Comparison of ENCODE assay signal across 35 cellular contexts in genomic region chr2:103284750-103285149, GRCh38.
"Had no signal": no experiment of that assay in that cellular context is flagged by ENCODE, and none has a peak within 500 bp of the region (broad histone marks: within the 10 kb centered on the region; RNA-seq: fewer than 3 reads in every experiment).

No MANE protein-coding gene starts in this region.

- H3K27me3 ChIP-seq: brain microvascular endothelial cell, uterus had no signal

- H3K36me3 ChIP-seq: brain microvascular endothelial cell, esophagus muscularis mucosa, pancreas, uterus, WERI-Rb-1 had no signal

- DNase-seq: activated CD4-positive, alpha-beta memory T cell treated with anti-CD3 and anti-CD28 coated beads for 36 hours; activated CD4-positive, alpha-beta T cell treated with anti-CD3 and anti-CD28 coated beads, Interleukin-2, amount 10 ng/mL, durations not matched to agents 24 days and 14 days; activated CD4-positive, CD25-positive, alpha-beta regulatory T cell treated with anti-CD3 and anti-CD28 coated beads, Interleukin-2, amount 50 U/mL, for 72 hours; activated CD8-positive, alpha-beta memory T cell treated with anti-CD3 and anti-CD28 coated beads, Interleukin-2, amount 50 U/mL, for 48 hours; activated gamma-delta T cell treated with Interleukin-2 at 50 U/mL for 16 hours; activated naive CD4-positive, alpha-beta T cell treated with anti-CD3 and anti-CD28 coated beads, Interleukin-2, amount 50 U/mL, for 16 hours; activated T-cell treated with anti-CD3 and anti-CD28 coated beads, Interleukin-2, amount 50 U/mL, for 4 hours; amniotic stem cell; brain microvascular endothelial cell; dorsolateral prefrontal cortex; effector memory CD8-positive, alpha-beta T cell; foreskin melanocyte; immature natural killer cell; kidney; left colon; mammary epithelial cell; naive thymus-derived CD4-positive, alpha-beta T cell; nucleus accumbens; pancreas; psoas muscle; stimulated activated CD4-positive, alpha-beta T cell treated with anti-CD3 and anti-CD28 coated beads, Interleukin-1b, Interleukin-23, amount 100 ng/mL, for 48 hours; stimulated activated CD4-positive, alpha-beta T cell treated with anti-CD3 and anti-CD28 coated beads, Interleukin-4, amount 100 ng/mL, for 4 hours; stimulated activated CD8-positive, alpha-beta memory T cell treated with anti-CD3 and anti-CD28 coated beads, Interleukin-4, amount 100 ng/mL, for 48 hours; stimulated activated naive CD8-positive, alpha-beta T cell treated with anti-CD3 and anti-CD28 coated beads, Interleukin-15, amount 100 ng/mL, for 72 hours; substantia nigra; T-helper 9 cell; uterus; WERI-Rb-1 had no signal

- H3K27ac Mint-ChIP-seq: activated CD4-positive, alpha-beta memory T cell treated with anti-CD3 and anti-CD28 coated beads for 36 hours; activated CD4-positive, alpha-beta T cell treated with anti-CD3 and anti-CD28 coated beads, Interleukin-2, amount 10 ng/mL, durations not matched to agents 24 days and 14 days; activated T-helper 17 cell treated with anti-CD3 and anti-CD28 coated beads, Interleukin-2, amount 50 U/mL, for 72 hours; effector memory CD8-positive, alpha-beta T cell; immature natural killer cell; mesothelial cell of epicardium; naive thymus-derived CD4-positive, alpha-beta T cell; stimulated activated memory B cell treated with anti-CD40 and anti-IgM and Interleukin-4, amounts not matched to agents 10 μg/mL and 1 μg/mL and 100 μg/mL, for 72 hours; stimulated activated naive CD8-positive, alpha-beta T cell treated with anti-CD3 and anti-CD28 coated beads, Interleukin-15, amount 100 ng/mL, for 72 hours; type B pancreatic cell had no signal

- H3K27ac ChIP-seq: brain microvascular endothelial cell, coronary artery, dorsolateral prefrontal cortex, esophagus muscularis mucosa, pancreas, psoas muscle, uterus, WERI-Rb-1 had no signal

- H3K9me3 ChIP-seq: esophagus muscularis mucosa, pancreas, psoas muscle, uterus had no signal

- H3K4me1 Mint-ChIP-seq: activated CD4-positive, alpha-beta T cell treated with anti-CD3 and anti-CD28 coated beads, Interleukin-2, amount 10 ng/mL, durations not matched to agents 24 days and 14 days; activated T-helper 17 cell treated with anti-CD3 and anti-CD28 coated beads, Interleukin-2, amount 50 U/mL, for 72 hours; immature natural killer cell; mesothelial cell of epicardium; naive thymus-derived CD4-positive, alpha-beta T cell; stimulated activated memory B cell treated with anti-CD40 and anti-IgM and Interleukin-4, amounts not matched to agents 10 μg/mL and 1 μg/mL and 100 μg/mL, for 72 hours; stimulated activated naive CD8-positive, alpha-beta T cell treated with anti-CD3 and anti-CD28 coated beads, Interleukin-15, amount 100 ng/mL, for 72 hours had no signal

- H3K4me3 ChIP-seq: coronary artery, dorsolateral prefrontal cortex, esophagus muscularis mucosa, pancreas, psoas muscle, smooth muscle cell, uterus had no signal

- H3K4me3 Mint-ChIP-seq: activated CD4-positive, alpha-beta memory T cell treated with anti-CD3 and anti-CD28 coated beads for 36 hours; activated CD4-positive, alpha-beta T cell treated with anti-CD3 and anti-CD28 coated beads, Interleukin-2, amount 10 ng/mL, durations not matched to agents 24 days and 14 days; activated T-cell treated with anti-CD3 and anti-CD28 coated beads, Interleukin-2, amount 50 U/mL, for 4 hours; activated T-helper 17 cell treated with anti-CD3 and anti-CD28 coated beads, Interleukin-2, amount 50 U/mL, for 72 hours; effector memory CD8-positive, alpha-beta T cell; immature natural killer cell; mesothelial cell of epicardium; naive thymus-derived CD4-positive, alpha-beta T cell; stimulated activated memory B cell treated with anti-CD40 and anti-IgM and Interleukin-4, amounts not matched to agents 10 μg/mL and 1 μg/mL and 100 μg/mL, for 72 hours; stimulated activated naive CD8-positive, alpha-beta T cell treated with anti-CD3 and anti-CD28 coated beads, Interleukin-15, amount 100 ng/mL, for 72 hours; type B pancreatic cell had no signal

- H3K36me3 Mint-ChIP-seq: activated CD4-positive, alpha-beta memory T cell treated with anti-CD3 and anti-CD28 coated beads for 36 hours; immature natural killer cell; mesothelial cell of epicardium; naive thymus-derived CD4-positive, alpha-beta T cell; stimulated activated memory B cell treated with anti-CD40 and anti-IgM and Interleukin-4, amounts not matched to agents 10 μg/mL and 1 μg/mL and 100 μg/mL, for 72 hours; type B pancreatic cell had no signal

- ATAC-seq: activated T-cell treated with anti-CD3 and anti-CD28 coated beads, Interleukin-2, amount 50 U/mL, for 4 hours; activated T-helper 17 cell treated with anti-CD3 and anti-CD28 coated beads, Interleukin-2, amount 50 U/mL, for 72 hours; effector memory CD8-positive, alpha-beta T cell; left colon; naive thymus-derived CD4-positive, alpha-beta T cell; pancreas; psoas muscle; stimulated activated memory B cell treated with anti-CD40 and anti-IgM and Interleukin-4, amounts not matched to agents 10 μg/mL and 1 μg/mL and 100 μg/mL, for 72 hours; stimulated activated naive CD8-positive, alpha-beta T cell treated with anti-CD3 and anti-CD28 coated beads, Interleukin-15, amount 100 ng/mL, for 72 hours had no signal

- H3K9me3 Mint-ChIP-seq: activated CD4-positive, alpha-beta T cell treated with anti-CD3 and anti-CD28 coated beads, Interleukin-2, amount 10 ng/mL, durations not matched to agents 24 days and 14 days; mesothelial cell of epicardium; type B pancreatic cell had no signal

- H3K4me1 ChIP-seq: esophagus muscularis mucosa, pancreas, psoas muscle, uterus had no signal

- H3K27me3 Mint-ChIP-seq: activated CD4-positive, alpha-beta memory T cell treated with anti-CD3 and anti-CD28 coated beads for 36 hours; activated CD4-positive, alpha-beta T cell treated with anti-CD3 and anti-CD28 coated beads, Interleukin-2, amount 10 ng/mL, durations not matched to agents 24 days and 14 days; activated T-helper 17 cell treated with anti-CD3 and anti-CD28 coated beads, Interleukin-2, amount 50 U/mL, for 72 hours; effector memory CD8-positive, alpha-beta T cell; naive thymus-derived CD4-positive, alpha-beta T cell; stimulated activated memory B cell treated with anti-CD40 and anti-IgM and Interleukin-4, amounts not matched to agents 10 μg/mL and 1 μg/mL and 100 μg/mL, for 72 hours; stimulated activated naive CD8-positive, alpha-beta T cell treated with anti-CD3 and anti-CD28 coated beads, Interleukin-15, amount 100 ng/mL, for 72 hours had no signal

- H3K4me2 ChIP-seq: smooth muscle cell had no signal
